Comparison of ENCODE assay signal across 8 cellular contexts in genomic region chr17:41917192-41917591, GRCh38. TPM values are rescaled to one million over a fixed set of nuclear protein-coding genes. Genes with fewer than 3 reads are reported as not detected.
A peak's percentile ranks its signal among the peaks of the same experiment; 100 is the strongest.
DNase-seq lines count a peak whose midpoint lies in the region; ATAC-seq and TF ChIP-seq lines count a peak whose summit lies in the region.

No MANE protein-coding gene starts in this region.

- H3K4me3 Mint-ChIP-seq in natural killer cell treated with Interleukin-12 subunit alpha and Interleukin-12 subunit beta and Interleukin-15 and Interleukin-18, amount 100 ng/mL, for 72 hours: peak overlapping the region; percentile 94

- no peaks in the 10 kb centered on the region for H3K9me3 Mint-ChIP-seq in natural killer cell treated with Interleukin-12 subunit alpha and Interleukin-12 subunit beta and Interleukin-15 and Interleukin-18, amount 100 ng/mL, for 72 hours

- H3K27ac Mint-ChIP-seq in natural killer cell treated with Interleukin-12 subunit alpha and Interleukin-12 subunit beta and Interleukin-15 and Interleukin-18, amount 100 ng/mL, for 72 hours: peak overlapping the region; percentile 82 to 83

- H3K27me3 ChIP-seq in dorsolateral prefrontal cortex: no peaks in the 10 kb centered on the region

- H3K36me3 Mint-ChIP-seq in natural killer cell treated with Interleukin-12 subunit alpha and Interleukin-12 subunit beta and Interleukin-15 and Interleukin-18, amount 100 ng/mL, for 72 hours: peaks cover 6% of the 10 kb centered on the region

- TF ChIP-seq CTCF in dorsolateral prefrontal cortex (IDR thresholded peaks at IDR 0.05 in 54 of 56, conservative IDR thresholded peaks at IDR 0.05 in 2 of 56; ENCODE audit: low read depth in 1 of 56, partially characterized antibody in 56 of 56): no peak

- peaks cover 23 to 35% of the 10 kb centered on the region in 2 donors for H3K4me1 Mint-ChIP-seq in natural killer cell treated with Interleukin-12 subunit alpha and Interleukin-12 subunit beta and Interleukin-15 and Interleukin-18, amount 100 ng/mL, for 72 hours (ENCODE audit: low read depth in 2 of 2)

- no peaks in the 10 kb centered on the region for H3K27me3 Mint-ChIP-seq in natural killer cell treated with Interleukin-12 subunit alpha and Interleukin-12 subunit beta and Interleukin-15 and Interleukin-18, amount 100 ng/mL, for 72 hours

- DNase-seq in Caki2 (ENCODE audit: low read depth): peak; percentile 50
- DNase-seq in NCI-H446 treated with DMSO at 0.1 percent for 48 hours (lab: John Stamatoyannopoulos, UW): peak; percentile 42
- DNase-seq in dorsolateral prefrontal cortex: no peak
- no peak for DNase-seq in natural killer cell treated with Interleukin-12 subunit alpha and Interleukin-12 subunit beta and Interleukin-15 and Interleukin-18, amount 100 ng/mL, for 72 hours (ENCODE audit: low spot score)
- no peak for DNase-seq in occipital lobe (lab: John Stamatoyannopoulos, UW)
- DNase-seq in SK-N-DZ (ENCODE audit: low spot score): no peak
- DNase-seq in T1000 (lab: John Stamatoyannopoulos, UW): no peak

- peak overlapping the region in 2 of 59 donors; percentile 18 to 91 for H3K27ac ChIP-seq in dorsolateral prefrontal cortex

- in situ Hi-C loops in Caki2 (cut with HindIII; ENCODE audit: low pct_unique_long_range_greater_than_20kb, low sequenced_read_pairs): no loop called here

- intact Hi-C loops in dorsolateral prefrontal cortex (cut with DNase I): loop anchor here in 1 of 2 donors (5.0 kb wide), 1 partner anchor 55 kb away; no protein-coding TSS in a partner anchor

- peak overlapping the region in 45 of 59 donors; percentile 74 to 99 (median 95) for H3K4me3 ChIP-seq in dorsolateral prefrontal cortex

- ATAC-seq in natural killer cell treated with Interleukin-12 subunit alpha and Interleukin-12 subunit beta and Interleukin-15 and Interleukin-18, amount 100 ng/mL, for 72 hours: no peak
- no peak for ATAC-seq in HG02623 (IDR thresholded peaks at IDR 0.05; ENCODE audit: unreplicated experiment)

RNA-seq across cellular contexts. Expression of gene ACLY, which starts 1.6 kb away (rescaled TPM):
- total RNA-seq in Caki2 (2014; rRNA removed; shearing (Covaris generic); ENCODE audit: low replicate concordance): 146 and 150 TPM in 2 replicates
- total RNA-seq in dorsolateral prefrontal cortex: 100 to 1,000 TPM in 13 of 120 experiments, 10 to 100 TPM in 107; 51.8 to 126 (median 85.4) TPM
- total RNA-seq in natural killer cell treated with Interleukin-12 subunit alpha and Interleukin-12 subunit beta and Interleukin-15 and Interleukin-18, amount 100 ng/mL, for 72 hours: 100 to 1,000 TPM; 200 to 243 TPM
- 118 TPM for total RNA-seq in occipital lobe
- polyA plus RNA-seq in SK-N-DZ (2014; cell fraction: cytosol; rRNA removed): 200 and 214 TPM in 2 replicates
- 125 and 184 TPM in 2 replicates for polyA plus RNA-seq in SK-N-DZ (2014; cell fraction: nucleus; rRNA removed)

RNA-seq across cellular contexts. Expression of gene ODAD4, which starts 13.2 kb away (rescaled TPM):
- total RNA-seq in Caki2 (2014; rRNA removed; shearing (Covaris generic); ENCODE audit: low replicate concordance): 0.78 and 2.6 TPM in 2 replicates
- total RNA-seq in dorsolateral prefrontal cortex: 10 to 100 TPM in 1 of 120 experiments, 1 to 10 TPM in 119; 1.9 to 10.7 (median 5.1) TPM
- total RNA-seq in natural killer cell treated with Interleukin-12 subunit alpha and Interleukin-12 subunit beta and Interleukin-15 and Interleukin-18, amount 100 ng/mL, for 72 hours: 1 to 10 TPM in 1 of 2 donors, under 1 TPM in 1; 0.12 to 1.0 TPM
- 1.6 TPM for total RNA-seq in occipital lobe
- 1.5 and 3.5 TPM in 2 replicates for polyA plus RNA-seq in SK-N-DZ (2014; cell fraction: cytosol; rRNA removed)
- 1.4 and 2.5 TPM in 2 replicates for polyA plus RNA-seq in SK-N-DZ (2014; cell fraction: nucleus; rRNA removed)

RNA-seq across cellular contexts. Expression of gene CNP, which starts 49.4 kb away (rescaled TPM):
- total RNA-seq in Caki2 (2014; rRNA removed; shearing (Covaris generic); ENCODE audit: low replicate concordance): 50.2 and 67.0 TPM in 2 replicates
- total RNA-seq in dorsolateral prefrontal cortex (1,000 to 10,000 TPM in 25 of 120 experiments, 100 to 1,000 TPM in 95; 166 to 3,303 (median 637) TPM), occipital lobe (40.7 TPM)
- 10 to 100 TPM; 55.6 to 81.9 TPM for total RNA-seq in natural killer cell treated with Interleukin-12 subunit alpha and Interleukin-12 subunit beta and Interleukin-15 and Interleukin-18, amount 100 ng/mL, for 72 hours
- polyA plus RNA-seq in SK-N-DZ (2014; cell fraction: cytosol; rRNA removed): 65.2 and 68.4 TPM in 2 replicates
- 33.2 and 36.3 TPM in 2 replicates for polyA plus RNA-seq in SK-N-DZ (2014; cell fraction: nucleus; rRNA removed)

RNA-seq across cellular contexts. Expression of gene KLHL11, which starts 52.0 kb away (rescaled TPM):
- 10.3 and 15.5 TPM in 2 replicates for total RNA-seq in Caki2 (2014; rRNA removed; shearing (Covaris generic); ENCODE audit: low replicate concordance)
- 10 to 100 TPM; 16.7 to 56.5 (median 42.7) TPM for total RNA-seq in dorsolateral prefrontal cortex
- 10 to 100 TPM; 14.9 to 15.7 TPM for total RNA-seq in natural killer cell treated with Interleukin-12 subunit alpha and Interleukin-12 subunit beta and Interleukin-15 and Interleukin-18, amount 100 ng/mL, for 72 hours
- total RNA-seq in occipital lobe: 74.9 TPM
- polyA plus RNA-seq in SK-N-DZ (2014; cell fraction: cytosol; rRNA removed): 18.1 and 25.0 TPM in 2 replicates
- 16.9 and 19.4 TPM in 2 replicates for polyA plus RNA-seq in SK-N-DZ (2014; cell fraction: nucleus; rRNA removed)

Comparison
In these comparisons a context has a peak if more than half of its experiments do, and no peak if none do; other contexts are left out.
1. DNase-seq: peak in Caki2 (single experiment) and NCI-H446 treated with DMSO at 0.1 percent for 48 hours (single experiment); none in dorsolateral prefrontal cortex (0 of 10), natural killer cell treated with Interleukin-12 subunit alpha and Interleukin-12 subunit beta and Interleukin-15 and Interleukin-18, amount 100 ng/mL, for 72 hours (single experiment), occipital lobe (single experiment), SK-N-DZ (single experiment) and T1000 (single experiment).